1 cellular context compared by ENCODE assay signal in the genomic region with DNA sequence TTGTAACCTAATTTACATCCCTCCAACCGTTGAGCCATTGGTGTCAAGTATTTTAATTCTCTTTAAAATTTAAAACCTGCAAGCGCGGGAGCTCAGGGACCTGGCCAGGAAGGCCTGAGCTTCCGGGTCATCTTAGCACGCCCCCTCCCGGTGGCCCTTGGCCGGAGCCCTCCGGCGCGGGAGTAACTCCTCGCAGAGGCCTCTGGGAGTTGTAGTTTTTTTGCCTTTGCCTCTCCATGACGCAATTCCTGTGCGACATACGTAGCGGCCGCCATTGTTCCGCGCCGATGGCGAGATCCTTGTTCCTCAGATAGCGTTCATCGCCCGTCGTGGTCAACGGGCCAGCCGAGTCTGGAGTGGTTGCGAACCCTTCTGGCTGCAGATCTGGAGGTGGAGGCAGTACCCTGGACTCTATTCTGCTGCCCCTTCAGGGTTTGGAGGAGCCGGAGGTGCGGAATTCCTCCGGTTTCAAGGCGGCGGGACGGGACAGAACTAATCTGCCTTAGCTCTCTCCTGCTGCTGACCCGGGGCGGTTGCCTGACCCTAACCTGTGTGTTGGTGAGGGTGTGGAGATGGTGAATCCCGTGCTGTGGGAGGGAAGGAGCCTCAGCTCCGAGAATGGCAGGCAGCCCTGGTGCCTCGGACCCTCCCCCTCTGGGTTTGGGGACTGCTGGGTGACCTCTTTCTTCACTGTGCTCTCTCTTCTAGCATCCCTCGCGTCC.
TF ChIP-seq lines count a peak whose summit lies in the region.

ZNF268 (plus strand) TSS at position 258 of the 722 bp plus-strand sequence. CDS start 503 bp downstream, outside the sequence.

TF ChIP-seq in K562, 482 proteins besides CTCF, POLR2A, EP300 and RAD21 (continued from another document and continues in another):
- TF ChIP-seq, protein P1, sequence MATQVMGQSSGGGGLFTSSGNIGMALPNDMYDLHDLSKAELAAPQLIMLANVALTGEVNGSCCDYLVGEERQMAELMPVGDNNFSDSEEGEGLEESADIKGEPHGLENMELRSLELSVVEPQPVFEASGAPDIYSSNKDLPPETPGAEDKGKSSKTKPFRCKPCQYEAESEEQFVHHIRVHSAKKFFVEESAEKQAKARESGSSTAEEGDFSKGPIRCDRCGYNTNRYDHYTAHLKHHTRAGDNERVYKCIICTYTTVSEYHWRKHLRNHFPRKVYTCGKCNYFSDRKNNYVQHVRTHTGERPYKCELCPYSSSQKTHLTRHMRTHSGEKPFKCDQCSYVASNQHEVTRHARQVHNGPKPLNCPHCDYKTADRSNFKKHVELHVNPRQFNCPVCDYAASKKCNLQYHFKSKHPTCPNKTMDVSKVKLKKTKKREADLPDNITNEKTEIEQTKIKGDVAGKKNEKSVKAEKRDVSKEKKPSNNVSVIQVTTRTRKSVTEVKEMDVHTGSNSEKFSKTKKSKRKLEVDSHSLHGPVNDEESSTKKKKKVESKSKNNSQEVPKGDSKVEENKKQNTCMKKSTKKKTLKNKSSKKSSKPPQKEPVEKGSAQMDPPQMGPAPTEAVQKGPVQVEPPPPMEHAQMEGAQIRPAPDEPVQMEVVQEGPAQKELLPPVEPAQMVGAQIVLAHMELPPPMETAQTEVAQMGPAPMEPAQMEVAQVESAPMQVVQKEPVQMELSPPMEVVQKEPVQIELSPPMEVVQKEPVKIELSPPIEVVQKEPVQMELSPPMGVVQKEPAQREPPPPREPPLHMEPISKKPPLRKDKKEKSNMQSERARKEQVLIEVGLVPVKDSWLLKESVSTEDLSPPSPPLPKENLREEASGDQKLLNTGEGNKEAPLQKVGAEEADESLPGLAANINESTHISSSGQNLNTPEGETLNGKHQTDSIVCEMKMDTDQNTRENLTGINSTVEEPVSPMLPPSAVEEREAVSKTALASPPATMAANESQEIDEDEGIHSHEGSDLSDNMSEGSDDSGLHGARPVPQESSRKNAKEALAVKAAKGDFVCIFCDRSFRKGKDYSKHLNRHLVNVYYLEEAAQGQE (CRISPR knock-in tag; IDR thresholded peaks at IDR 0.05; ENCODE audit: low read depth) = no peak
- TF ChIP-seq TAF9B (IDR thresholded peaks at IDR 0.05; ENCODE audit: partially characterized antibody) (no peak), ZNF75A (CRISPR knock-in tag; IDR thresholded peaks at IDR 0.05) (no peak), PHTF2 (CRISPR knock-in tag; IDR thresholded peaks at IDR 0.05) (no peak), SETDB1 (IDR thresholded peaks at IDR 0.05; ENCODE audit: low read length) (no peak), E2F5 (CRISPR knock-in tag; IDR thresholded peaks at IDR 0.05) (no peak), ZC3H8 (IDR thresholded peaks at IDR 0.05) (no peak), RBM39 (optimal IDR thresholded peaks at IDR 0.05; ENCODE audit: low read depth, low read length) (no peak), MBD1 (CRISPR knock-in tag; IDR thresholded peaks at IDR 0.05) (no peak), NCOA2 (IDR thresholded peaks at IDR 0.05; ENCODE audit: partially characterized antibody in 2 of 2) (no peak), BCLAF1 (IDR thresholded peaks at IDR 0.05; ENCODE audit: borderline replicate concordance in 1 of 2, control insufficient read depth in 1 of 2, low read depth in 2 of 2, low read length in 1 of 2) (no peak), CBX5 (IDR thresholded peaks at IDR 0.05; ENCODE audit: borderline replicate concordance, low read depth) (0 out of 2 replicates have a peak, but pooled peaks have one; percentile 4), GATAD2A (IDR thresholded peaks at IDR 0.05) (no peak), ZFP30 (CRISPR knock-in tag; IDR thresholded peaks at IDR 0.05; ENCODE audit: borderline replicate concordance) (no peak), MED1 (CRISPR knock-in tag; IDR thresholded peaks at IDR 0.05; ENCODE audit: borderline replicate concordance) (no peak), CBFA2T3 (IDR thresholded peaks at IDR 0.05) (no peak), GATA2 (CRISPR knock-in tag; IDR thresholded peaks at IDR 0.05) (no peak), ETV5 (CRISPR knock-in tag; IDR thresholded peaks at IDR 0.05; ENCODE audit: low read depth) (peak; percentile 43; the same call in 1 of the 2 replicates), IFI16 (CRISPR knock-in tag; IDR thresholded peaks at IDR 0.05) (no peak), TAF1 (IDR thresholded peaks at IDR 0.05; ENCODE audit: control insufficient read depth, extremely low read depth, insufficient read depth, low read length, severe bottlenecking) (peak; percentile 52), JUN (IDR thresholded peaks at IDR 0.05; ENCODE audit: borderline replicate concordance, low read depth, low read length) (peak; percentile 71), JUN (CRISPR knock-in tag; IDR thresholded peaks at IDR 0.05; ENCODE audit: borderline replicate concordance) (no peak), ZNF408 (CRISPR knock-in tag; IDR thresholded peaks at IDR 0.05; ENCODE audit: low read depth) (no peak), ZNF316 (IDR thresholded peaks at IDR 0.05) (no peak), TBP (optimal IDR thresholded peaks at IDR 0.05; ENCODE audit: low read depth, low read length) (peak; percentile 66), YBX1 (IDR thresholded peaks at IDR 0.05) (no peak), HNRNPUL1 (IDR thresholded peaks at IDR 0.05; ENCODE audit: low read length) (no peak), RFX1 (IDR thresholded peaks at IDR 0.05) (no peak), ZNF384 (IDR thresholded peaks at IDR 0.05; ENCODE audit: low read depth, low read length) (peak; percentile 29; the same call in 1 of the 2 replicates), ATF1 (CRISPR knock-in tag; IDR thresholded peaks at IDR 0.05) (peak; percentile 96), ATF1 (tag; IDR thresholded peaks at IDR 0.05) (peak; percentile 99), FOXJ3 (CRISPR knock-in tag; IDR thresholded peaks at IDR 0.05) (no peak)
- TF ChIP-seq, protein P2, sequence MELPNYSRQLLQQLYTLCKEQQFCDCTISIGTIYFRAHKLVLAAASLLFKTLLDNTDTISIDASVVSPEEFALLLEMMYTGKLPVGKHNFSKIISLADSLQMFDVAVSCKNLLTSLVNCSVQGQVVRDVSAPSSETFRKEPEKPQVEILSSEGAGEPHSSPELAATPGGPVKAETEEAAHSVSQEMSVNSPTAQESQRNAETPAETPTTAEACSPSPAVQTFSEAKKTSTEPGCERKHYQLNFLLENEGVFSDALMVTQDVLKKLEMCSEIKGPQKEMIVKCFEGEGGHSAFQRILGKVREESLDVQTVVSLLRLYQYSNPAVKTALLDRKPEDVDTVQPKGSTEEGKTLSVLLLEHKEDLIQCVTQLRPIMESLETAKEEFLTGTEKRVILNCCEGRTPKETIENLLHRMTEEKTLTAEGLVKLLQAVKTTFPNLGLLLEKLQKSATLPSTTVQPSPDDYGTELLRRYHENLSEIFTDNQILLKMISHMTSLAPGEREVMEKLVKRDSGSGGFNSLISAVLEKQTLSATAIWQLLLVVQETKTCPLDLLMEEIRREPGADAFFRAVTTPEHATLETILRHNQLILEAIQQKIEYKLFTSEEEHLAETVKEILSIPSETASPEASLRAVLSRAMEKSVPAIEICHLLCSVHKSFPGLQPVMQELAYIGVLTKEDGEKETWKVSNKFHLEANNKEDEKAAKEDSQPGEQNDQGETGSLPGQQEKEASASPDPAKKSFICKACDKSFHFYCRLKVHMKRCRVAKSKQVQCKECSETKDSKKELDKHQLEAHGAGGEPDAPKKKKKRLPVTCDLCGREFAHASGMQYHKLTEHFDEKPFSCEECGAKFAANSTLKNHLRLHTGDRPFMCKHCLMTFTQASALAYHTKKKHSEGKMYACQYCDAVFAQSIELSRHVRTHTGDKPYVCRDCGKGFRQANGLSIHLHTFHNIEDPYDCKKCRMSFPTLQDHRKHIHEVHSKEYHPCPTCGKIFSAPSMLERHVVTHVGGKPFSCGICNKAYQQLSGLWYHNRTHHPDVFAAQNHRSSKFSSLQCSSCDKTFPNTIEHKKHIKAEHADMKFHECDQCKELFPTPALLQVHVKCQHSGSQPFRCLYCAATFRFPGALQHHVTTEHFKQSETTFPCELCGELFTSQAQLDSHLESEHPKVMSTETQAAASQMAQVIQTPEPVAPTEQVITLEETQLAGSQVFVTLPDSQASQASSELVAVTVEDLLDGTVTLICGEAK (IDR thresholded peaks at IDR 0.05) = peak; percentile 91
- TF ChIP-seq, protein P2 (CRISPR knock-in tag; IDR thresholded peaks at IDR 0.05) = no peak
- TF ChIP-seq, protein P3, sequence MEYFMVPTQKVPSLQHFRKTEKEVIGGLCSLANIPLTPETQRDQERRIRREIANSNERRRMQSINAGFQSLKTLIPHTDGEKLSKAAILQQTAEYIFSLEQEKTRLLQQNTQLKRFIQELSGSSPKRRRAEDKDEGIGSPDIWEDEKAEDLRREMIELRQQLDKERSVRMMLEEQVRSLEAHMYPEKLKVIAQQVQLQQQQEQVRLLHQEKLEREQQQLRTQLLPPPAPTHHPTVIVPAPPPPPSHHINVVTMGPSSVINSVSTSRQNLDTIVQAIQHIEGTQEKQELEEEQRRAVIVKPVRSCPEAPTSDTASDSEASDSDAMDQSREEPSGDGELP (CRISPR knock-in tag; IDR thresholded peaks at IDR 0.05; ENCODE audit: borderline replicate concordance) = peak; percentile 52; the same call in 1 of the 2 replicates
- TF ChIP-seq, protein P4, sequence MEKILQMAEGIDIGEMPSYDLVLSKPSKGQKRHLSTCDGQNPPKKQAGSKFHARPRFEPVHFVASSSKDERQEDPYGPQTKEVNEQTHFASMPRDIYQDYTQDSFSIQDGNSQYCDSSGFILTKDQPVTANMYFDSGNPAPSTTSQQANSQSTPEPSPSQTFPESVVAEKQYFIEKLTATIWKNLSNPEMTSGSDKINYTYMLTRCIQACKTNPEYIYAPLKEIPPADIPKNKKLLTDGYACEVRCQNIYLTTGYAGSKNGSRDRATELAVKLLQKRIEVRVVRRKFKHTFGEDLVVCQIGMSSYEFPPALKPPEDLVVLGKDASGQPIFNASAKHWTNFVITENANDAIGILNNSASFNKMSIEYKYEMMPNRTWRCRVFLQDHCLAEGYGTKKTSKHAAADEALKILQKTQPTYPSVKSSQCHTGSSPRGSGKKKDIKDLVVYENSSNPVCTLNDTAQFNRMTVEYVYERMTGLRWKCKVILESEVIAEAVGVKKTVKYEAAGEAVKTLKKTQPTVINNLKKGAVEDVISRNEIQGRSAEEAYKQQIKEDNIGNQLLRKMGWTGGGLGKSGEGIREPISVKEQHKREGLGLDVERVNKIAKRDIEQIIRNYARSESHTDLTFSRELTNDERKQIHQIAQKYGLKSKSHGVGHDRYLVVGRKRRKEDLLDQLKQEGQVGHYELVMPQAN (IDR thresholded peaks at IDR 0.05; ENCODE audit: borderline replicate concordance) = peak; percentile 74; the same call in 1 of the 2 replicates
